31 cellular contexts compared by ENCODE assay signal in the genomic region with DNA sequence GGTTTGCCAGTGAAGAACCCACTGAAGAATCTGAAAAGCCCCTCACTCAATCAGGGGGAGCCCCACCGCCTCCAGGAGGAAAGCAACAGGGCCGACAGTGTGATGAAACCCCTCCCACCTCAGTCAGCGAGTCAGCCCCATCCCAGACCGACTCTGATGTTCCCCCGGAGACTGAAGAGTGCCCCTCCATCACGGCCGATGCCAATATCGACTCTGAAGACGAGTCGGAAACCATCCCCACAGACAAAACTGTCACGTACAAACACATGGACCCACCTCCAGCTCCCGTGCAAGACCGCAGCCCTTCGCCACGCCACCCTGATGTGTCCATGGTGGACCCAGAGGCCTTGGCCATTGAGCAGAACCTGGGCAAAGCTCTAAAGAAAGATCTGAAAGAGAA.
"Had no signal": no experiment of that assay in that cellular context is flagged by ENCODE, and none has a peak within 500 bp of the region (broad histone marks: within the 10 kb centered on the region; RNA-seq: fewer than 3 reads in every experiment).

No MANE protein-coding gene starts in this region.

- DNase-seq: activated CD4-positive, alpha-beta memory T cell treated with anti-CD3 and anti-CD28 coated beads, Interleukin-2, amount 10 ng/mL, durations not matched to agents 7 days and 5 days; activated CD4-positive, alpha-beta T cell treated with anti-CD3 and anti-CD28 coated beads for 1 hour; activated CD4-positive, alpha-beta T cell treated with anti-CD3 and anti-CD28 coated beads for 48 hours; activated CD4-positive, CD25-positive, alpha-beta regulatory T cell; activated CD8-positive, alpha-beta memory T cell treated with anti-CD3 and anti-CD28 coated beads for 24 hours; activated CD8-positive, alpha-beta memory T cell treated with anti-CD3 and anti-CD28 coated beads, Interleukin-2, amount 10 ng/mL, durations not matched to agents 7 days and 5 days; activated CD8-positive, alpha-beta memory T cell treated with anti-CD3 and anti-CD28 coated beads, Interleukin-2, amount 50 U/mL, for 48 hours; activated effector memory CD4-positive, alpha-beta T cell treated with Interleukin-2 at 50 U/mL for 16 hours; activated naive CD8-positive, alpha-beta T cell treated with anti-CD3 and anti-CD28 coated beads, Interleukin-2, amount 10 ng/mL, durations not matched to agents 7 days and 5 days; activated T-cell treated with anti-CD3 and anti-CD28 coated beads, Interleukin-2, amount 50 U/mL, for 48 hours; amygdala; brain microvascular endothelial cell; central memory CD4-positive, alpha-beta T cell; MM.1S; MV-4-11; NCI-H1092; NCI-H1436 treated with DMSO at 0.1 percent for 48 hours; NCI-H1694 treated with DMSO at 0.1 percent for 48 hours; NCI-H2029; NCI-H510A; NCI-H526; NCI-H748 treated with DMSO at 0.1 percent for 48 hours; OCI-M1; Right ventricle myocardium superior; SW 1271; T-helper 1 cell; T-helper 2 cell; T-helper 9 cell; WERI-Rb-1 had no signal

- H3K4me3 Mint-ChIP-seq: activated CD4-positive, alpha-beta memory T cell treated with anti-CD3 and anti-CD28 coated beads, Interleukin-2, amount 10 ng/mL, durations not matched to agents 7 days and 5 days; activated CD8-positive, alpha-beta memory T cell treated with anti-CD3 and anti-CD28 coated beads, Interleukin-2, amount 10 ng/mL, durations not matched to agents 7 days and 5 days; activated naive CD4-positive, alpha-beta T cell treated with anti-CD3 and anti-CD28 coated beads, Interleukin-2, amount 50 U/mL, for 24 hours; activated naive CD8-positive, alpha-beta T cell treated with anti-CD3 and anti-CD28 coated beads, Interleukin-2, amount 10 ng/mL, durations not matched to agents 7 days and 5 days had no signal

- H3K27me3 ChIP-seq: brain microvascular endothelial cell had no signal

- H3K4me1 Mint-ChIP-seq: activated naive CD4-positive, alpha-beta T cell treated with anti-CD3 and anti-CD28 coated beads, Interleukin-2, amount 50 U/mL, for 24 hours had no signal

- ATAC-seq: activated CD8-positive, alpha-beta memory T cell treated with anti-CD3 and anti-CD28 coated beads, Interleukin-2, amount 10 ng/mL, durations not matched to agents 7 days and 5 days had no signal

- H3K9me3 Mint-ChIP-seq: activated naive CD4-positive, alpha-beta T cell treated with anti-CD3 and anti-CD28 coated beads, Interleukin-2, amount 50 U/mL, for 24 hours had no signal

- H3K27ac ChIP-seq: brain microvascular endothelial cell, KMS-11, WERI-Rb-1 had no signal

- H3K27ac Mint-ChIP-seq: activated CD4-positive, alpha-beta memory T cell treated with anti-CD3 and anti-CD28 coated beads, Interleukin-2, amount 10 ng/mL, durations not matched to agents 7 days and 5 days; activated CD8-positive, alpha-beta memory T cell treated with anti-CD3 and anti-CD28 coated beads, Interleukin-2, amount 10 ng/mL, durations not matched to agents 7 days and 5 days; activated naive CD8-positive, alpha-beta T cell treated with anti-CD3 and anti-CD28 coated beads, Interleukin-2, amount 10 ng/mL, durations not matched to agents 7 days and 5 days had no signal

- H3K36me3 Mint-ChIP-seq: activated naive CD4-positive, alpha-beta T cell treated with anti-CD3 and anti-CD28 coated beads, Interleukin-2, amount 50 U/mL, for 24 hours; activated naive CD8-positive, alpha-beta T cell treated with anti-CD3 and anti-CD28 coated beads, Interleukin-2, amount 10 ng/mL, durations not matched to agents 7 days and 5 days had no signal

- H3K4me2 ChIP-seq: KMS-11 had no signal

- H3K9ac ChIP-seq: KMS-11 had no signal
